ENCODE assay signal across 14 cellular contexts in genomic region chr1:231041705-231042261, GRCh38. TPM values are rescaled to one million over a fixed set of nuclear protein-coding genes. Genes with fewer than 3 reads are reported as not detected.
DNase-seq lines count a peak whose midpoint lies in the region; ATAC-seq and TF ChIP-seq lines count a peak whose summit lies in the region.
"Had no signal": no experiment of that assay in that cellular context is flagged by ENCODE, and none has a peak within 500 bp of the region (broad histone marks: within the 10 kb centered on the region; RNA-seq: fewer than 3 reads in every experiment).

No MANE protein-coding gene starts in this region.

- TF ChIP-seq CTCF in activated CD8-positive, alpha-beta T cell treated with anti-CD3 and anti-CD28 coated beads for 36 hours (IDR thresholded peaks at IDR 0.05) = no peak
- TF ChIP-seq CTCF in mesothelial cell of epicardium (IDR thresholded peaks at IDR 0.05; ENCODE audit: unreplicated experiment) = no peak

- no peak for ATAC-seq in stimulated activated naive CD8-positive, alpha-beta T cell treated with anti-CD3 and anti-CD28 coated beads, Interleukin-15, Interleukin-2, amounts not matched to agents 100 U/mL and 50 U/mL, for 24 hours
- no peak for ATAC-seq in activated CD8-positive, alpha-beta T cell treated with anti-CD3 and anti-CD28 coated beads for 36 hours
- no peak for ATAC-seq in HG03159 (IDR thresholded peaks at IDR 0.05; ENCODE audit: unreplicated experiment)
- ATAC-seq: left colon had no signal

- no peak overlapping the region for H3K27ac Mint-ChIP-seq in stimulated activated naive CD8-positive, alpha-beta T cell treated with anti-CD3 and anti-CD28 coated beads, Interleukin-15, Interleukin-2, amounts not matched to agents 100 ng/mL and 50 ng/mL, for 24 hours
- H3K27ac Mint-ChIP-seq in activated CD8-positive, alpha-beta T cell treated with anti-CD3 and anti-CD28 coated beads for 36 hours = no peak overlapping the region
- no peak overlapping the region for H3K27ac Mint-ChIP-seq in mesothelial cell of epicardium

- peaks cover 7% of the 10 kb centered on the region for H3K36me3 Mint-ChIP-seq in stimulated activated naive CD8-positive, alpha-beta T cell treated with anti-CD3 and anti-CD28 coated beads, Interleukin-15, Interleukin-2, amounts not matched to agents 100 ng/mL and 50 ng/mL, for 24 hours (ENCODE audit: low read depth)
- peaks cover 10% of the 10 kb centered on the region for H3K36me3 Mint-ChIP-seq in activated CD8-positive, alpha-beta T cell treated with anti-CD3 and anti-CD28 coated beads for 36 hours (ENCODE audit: low read depth)
- peaks cover 6% of the 10 kb centered on the region for H3K36me3 Mint-ChIP-seq in mesothelial cell of epicardium

- POLR2A ChIA-PET in activated CD8-positive, alpha-beta T cell treated with anti-CD3 and anti-CD28 coated beads for 36 hours (lab: Charles Lee) = no interaction called here

- peaks cover 13% of the 10 kb centered on the region for H3K27me3 Mint-ChIP-seq in stimulated activated naive CD8-positive, alpha-beta T cell treated with anti-CD3 and anti-CD28 coated beads, Interleukin-15, Interleukin-2, amounts not matched to agents 100 ng/mL and 50 ng/mL, for 24 hours
- peaks cover 4% of the 10 kb centered on the region for H3K27me3 Mint-ChIP-seq in activated CD8-positive, alpha-beta T cell treated with anti-CD3 and anti-CD28 coated beads for 36 hours
- peaks cover 28% of the 10 kb centered on the region for H3K27me3 Mint-ChIP-seq in mesothelial cell of epicardium (ENCODE audit: low read depth)

- no peaks in the 10 kb centered on the region for H3K9me3 Mint-ChIP-seq in stimulated activated naive CD8-positive, alpha-beta T cell treated with anti-CD3 and anti-CD28 coated beads, Interleukin-15, Interleukin-2, amounts not matched to agents 100 ng/mL and 50 ng/mL, for 24 hours
- peaks cover 3% of the 10 kb centered on the region for H3K9me3 Mint-ChIP-seq in activated CD8-positive, alpha-beta T cell treated with anti-CD3 and anti-CD28 coated beads for 36 hours
- H3K9me3 Mint-ChIP-seq in mesothelial cell of epicardium = peaks cover 21% of the 10 kb centered on the region

- CTCF ChIA-PET in activated CD8-positive, alpha-beta T cell treated with anti-CD3 and anti-CD28 coated beads for 36 hours (lab: Charles Lee) = interaction anchor here (1.4 to 2.4 kb wide), 2 partner anchors 51 to 169 kb away, joined by 6 read pairs; no protein-coding TSS in a partner anchor

- H3K4me3 Mint-ChIP-seq in stimulated activated naive CD8-positive, alpha-beta T cell treated with anti-CD3 and anti-CD28 coated beads, Interleukin-15, Interleukin-2, amounts not matched to agents 100 ng/mL and 50 ng/mL, for 24 hours = peak overlapping the region; percentile 68
- peak overlapping the region; percentile 59 for H3K4me3 Mint-ChIP-seq in activated CD8-positive, alpha-beta T cell treated with anti-CD3 and anti-CD28 coated beads for 36 hours
- peak overlapping the region; percentile 54 for H3K4me3 Mint-ChIP-seq in mesothelial cell of epicardium

- peaks cover 27% of the 10 kb centered on the region for H3K4me1 Mint-ChIP-seq in stimulated activated naive CD8-positive, alpha-beta T cell treated with anti-CD3 and anti-CD28 coated beads, Interleukin-15, Interleukin-2, amounts not matched to agents 100 ng/mL and 50 ng/mL, for 24 hours (ENCODE audit: low read depth)
- peaks cover 30% of the 10 kb centered on the region for H3K4me1 Mint-ChIP-seq in activated CD8-positive, alpha-beta T cell treated with anti-CD3 and anti-CD28 coated beads for 36 hours (ENCODE audit: low read depth)
- peaks cover 22% of the 10 kb centered on the region for H3K4me1 Mint-ChIP-seq in mesothelial cell of epicardium

- intact Hi-C loops in activated CD8-positive, alpha-beta T cell treated with anti-CD3 and anti-CD28 coated beads for 36 hours (cut with micrococcal nuclease) = no loop called here

- no peak for DNase-seq in stimulated activated naive CD8-positive, alpha-beta T cell treated with anti-CD3 and anti-CD28 coated beads, Interleukin-15, Interleukin-2, amounts not matched to agents 100 U/mL and 50 U/mL, for 24 hours
- DNase-seq in activated CD8-positive, alpha-beta T cell treated with anti-CD3 and anti-CD28 coated beads for 36 hours = peak; percentile 13
- DNase-seq in mesothelial cell of epicardium (ENCODE audit: low spot score in 2 of 2, unreplicated experiment in 2 of 2) (no peak), mesenteric fat pad (ENCODE audit: low spot score) (no peak), T-helper 9 cell (no peak)
- DNase-seq: cerebellar nuclear complex; DMS79 treated with DMSO at 0.1 percent for 48 hours; left colon; NCI-H1436; NCI-H2227 treated with DMSO at 0.1 percent for 48 hours; Right ventricle myocardium superior; stimulated activated CD4-positive, alpha-beta T cell treated with anti-CD3 and anti-CD28 coated beads, Interleukin-15, amount 100 ng/mL, for 24 hours had no signal

RNA-seq across cellular contexts. Expression of gene FAM89A, which starts 1.7 kb away (rescaled TPM):
- 10 to 100 TPM; 11.1 to 14.2 TPM for total RNA-seq in activated CD8-positive, alpha-beta T cell treated with anti-CD3 and anti-CD28 coated beads for 36 hours
- total RNA-seq in mesothelial cell of epicardium (11.8 to 14.6 TPM (median 14.2 TPM) in 3 replicates), mesenteric fat pad (181 TPM)

Comparison
In these comparisons a context has a peak if more than half of its experiments do, and no peak if none do; other contexts are left out.
1. RNA of gene FAM89A, which starts 1.7 kb away (total RNA-seq): 181 TPM in mesenteric fat pad (single experiment); 11.1 to 14.2 TPM in activated CD8-positive, alpha-beta T cell treated with anti-CD3 and anti-CD28 coated beads for 36 hours and 11.8 to 14.6 TPM in mesothelial cell of epicardium; every median in the first group is over 10 times any median in the second.
2. Peak in every context shown above with its lines, with median percentiles within 50 percentile points of each other: H3K4me3 Mint-ChIP-seq.